Comparison of ENCODE assay signal across 15 cellular contexts in genomic region chr3:168820748-168821445, GRCh38.
"Had no signal": no experiment of that assay in that cellular context is flagged by ENCODE, and none has a peak within 500 bp of the region (broad histone marks: within the 10 kb centered on the region; RNA-seq: fewer than 3 reads in every experiment).

No MANE protein-coding gene starts in this region.

- ATAC-seq: activated CD8-positive, alpha-beta T cell treated with anti-CD3 and anti-CD28 coated beads, Interleukin-2, amount 10 ng/mL, durations not matched to agents 7 days and 5 days; activated naive CD8-positive, alpha-beta T cell treated with anti-CD3 and anti-CD28 coated beads, Interleukin-2, amount 50 U/mL, for 24 hours; esophagus mucosa; left cardiac atrium; natural killer cell had no signal

- DNase-seq: activated CD4-positive, alpha-beta T cell treated with anti-CD3 and anti-CD28 coated beads for 1 hour; activated CD4-positive, alpha-beta T cell treated with anti-CD3 and anti-CD28 coated beads, Interleukin-2, amount 50 U/mL, for 1 hour; activated CD8-positive, alpha-beta T cell treated with anti-CD3 and anti-CD28 coated beads, Interleukin-2, amount 10 ng/mL, durations not matched to agents 7 days and 5 days; activated gamma-delta T cell; activated naive CD4-positive, alpha-beta T cell treated with anti-CD3 and anti-CD28 coated beads, Interleukin-2, amount 50 U/mL, for 16 hours; activated naive CD8-positive, alpha-beta T cell treated with anti-CD3 and anti-CD28 coated beads, Interleukin-2, amount 50 U/mL, for 24 hours; effector CD8-positive, alpha-beta T cell; glutamatergic neuron; left cardiac atrium; midbrain; natural killer cell; spleen; stimulated activated CD4-positive, alpha-beta T cell treated with anti-CD3 and anti-CD28 coated beads, Interleukin-4, amount 100 ng/mL, for 24 hours; stimulated activated naive CD4-positive, alpha-beta T cell treated with Interleukin-2 at 50 U/mL for 16 hours had no signal
